17 cellular contexts compared by ENCODE assay signal in the genomic region with DNA sequence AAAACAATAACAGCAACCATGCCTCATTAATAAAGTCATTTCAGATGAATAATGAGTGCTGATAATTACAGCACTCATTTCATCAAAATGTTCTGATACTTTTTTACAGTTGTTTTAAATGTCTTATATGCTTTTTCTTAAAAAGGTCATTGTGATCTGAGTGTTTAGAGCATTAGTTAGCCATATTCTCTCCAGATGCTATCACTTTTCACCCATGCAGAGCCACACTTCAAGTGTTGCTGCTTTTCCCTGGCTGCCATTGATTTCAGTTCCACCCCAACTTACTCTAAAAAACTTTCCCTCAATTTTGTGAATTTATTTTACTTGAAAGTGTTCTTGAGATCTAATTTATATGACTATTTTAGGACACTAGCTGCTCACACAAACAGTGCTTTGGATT. TPM values are rescaled to one million over a fixed set of nuclear protein-coding genes. Genes with fewer than 3 reads are reported as not detected.
DNase-seq lines count a peak whose midpoint lies in the region; ATAC-seq, FAIRE-seq and TF ChIP-seq lines count a peak whose summit lies in the region.
"Had no signal": no experiment of that assay in that cellular context is flagged by ENCODE, and none has a peak within 500 bp of the region (broad histone marks: within the 10 kb centered on the region; RNA-seq: fewer than 3 reads in every experiment).

No MANE protein-coding gene starts in this region.

- H3K9me3 Mint-ChIP-seq in HFFc6 (no peaks in the 10 kb centered on the region), memory B cell (no peaks in the 10 kb centered on the region)
- H3K9me3 Mint-ChIP-seq: CD4-positive, alpha-beta memory T cell; H9 had no signal

- no peaks in the 10 kb centered on the region for H3K79me2 ChIP-seq in ACC112 (ENCODE audit: control insufficient read depth, insufficient read depth, low read length, unreplicated experiment)

- no peaks in the 10 kb centered on the region for H3K9me3 ChIP-seq in small intestine (ENCODE audit: control insufficient read depth, low read depth)
- H3K9me3 ChIP-seq: BE2C had no signal

- no peak for FAIRE-seq in small intestine (lab: Jason Lieb, UNC)
- FAIRE-seq: GM12878, GM18507, K562 had no signal

- H3K4me1 ChIP-seq in ACC112 (ENCODE audit: control insufficient read depth, insufficient read depth, low read length, unreplicated experiment) (peaks cover 29% of the 10 kb centered on the region), small intestine (ENCODE audit: control insufficient read depth in 2 of 2, insufficient read depth in 1 of 2, low read depth in 1 of 2, low read length in 1 of 2) (no peaks in the 10 kb centered on the region)

- no peak overlapping the region for H2AFZ ChIP-seq in ACC112 (ENCODE audit: low read length, unreplicated experiment)
- H2AFZ ChIP-seq: GM23248 had no signal

- peaks cover 30% of the 10 kb centered on the region for H3K36me3 ChIP-seq in ACC112 (ENCODE audit: insufficient read depth, low read length)
- peaks cover 6 to 18% of the 10 kb centered on the region in 2 donors for H3K36me3 ChIP-seq in small intestine (ENCODE audit: control insufficient read depth in 2 of 2, insufficient read depth in 2 of 2, low read length in 2 of 2)

- H3K27me3 ChIP-seq in ACC112 (ENCODE audit: insufficient read depth, low read length) (no peaks in the 10 kb centered on the region), small intestine (ENCODE audit: control insufficient read depth in 2 of 2, insufficient read depth in 2 of 2, low read length in 2 of 2) (no peaks in the 10 kb centered on the region)
- H3K27me3 ChIP-seq: BE2C had no signal

- TF ChIP-seq CTCF in HFFc6 (IDR thresholded peaks at IDR 0.05) = no peak

- H3K36me3 Mint-ChIP-seq in HFFc6 (ENCODE audit: low read depth) = peaks cover 22% of the 10 kb centered on the region
- H3K36me3 Mint-ChIP-seq in memory B cell = peaks cover 28% of the 10 kb centered on the region

- DNase-seq in EH (ENCODE audit: low read depth) (peak; percentile 63), HFFc6 (no peak), memory B cell (ENCODE audit: low spot score in 2 of 2) (no peak), midbrain (lab: John Stamatoyannopoulos, UW) (no peak), small intestine (no peak)
- DNase-seq: BE2C; CD4-positive, alpha-beta memory T cell; DMS153; DMS79 treated with DMSO at 0.1 percent for 48 hours; H9 had no signal

- H3K4me3 ChIP-seq in ACC112 (ENCODE audit: low read depth, low read length) (no peak overlapping the region), small intestine (ENCODE audit: low read depth in 1 of 2, low read length in 2 of 2) (no peak overlapping the region)
- H3K4me3 ChIP-seq: GM12878, GM23248, K562 had no signal

- peaks cover 36% of the 10 kb centered on the region for H3K4me1 Mint-ChIP-seq in HFFc6 (ENCODE audit: low read depth)
- H3K4me1 Mint-ChIP-seq in memory B cell = no peaks in the 10 kb centered on the region
- H3K4me1 Mint-ChIP-seq: CD4-positive, alpha-beta memory T cell; H9 had no signal

- H3K27me3 Mint-ChIP-seq in HFFc6 (ENCODE audit: insufficient read depth) (no peaks in the 10 kb centered on the region), memory B cell (no peaks in the 10 kb centered on the region)
- H3K27me3 Mint-ChIP-seq: CD4-positive, alpha-beta memory T cell had no signal

- ATAC-seq in memory B cell (ENCODE audit: low read depth) (no peak), HG02642 (IDR thresholded peaks at IDR 0.05; ENCODE audit: poor library complexity, unreplicated experiment) (no peak)
- ATAC-seq: GM12878, K562 had no signal

- H3K4me3 Mint-ChIP-seq in HFFc6 (no peak overlapping the region), memory B cell (no peak overlapping the region)
- H3K4me3 Mint-ChIP-seq: CD4-positive, alpha-beta memory T cell; H9 had no signal

- H3K27ac Mint-ChIP-seq in HFFc6 (peak overlapping the region; percentile 22), memory B cell (peak overlapping the region; percentile 65)

- H3K27ac ChIP-seq in ACC112 (ENCODE audit: low read depth, low read length) (peak overlapping the region; percentile 28; the same call in 1 of the 2 replicates), small intestine (ENCODE audit: low read depth in 1 of 2, low read length in 1 of 2) (no peak overlapping the region)
- H3K27ac ChIP-seq: C4-2B, GM23248 had no signal

RNA-seq across cellular contexts. Expression of gene NUP205, which starts 41.8 kb away (rescaled TPM):
- total RNA-seq in HFFc6 (2021; fragmentation: NEBNext Ultra II Directional; extraction: Animal tissue kit (Norgen Biotek cat#: 25700)) = 10 to 100 TPM; 32.3 to 54.7 (median 49.9) TPM
- 10 to 100 TPM; 17.6 to 28.7 (median 22.6) TPM for polyA plus RNA-seq in small intestine
